23 cellular contexts compared by ENCODE assay signal in the genomic region with DNA sequence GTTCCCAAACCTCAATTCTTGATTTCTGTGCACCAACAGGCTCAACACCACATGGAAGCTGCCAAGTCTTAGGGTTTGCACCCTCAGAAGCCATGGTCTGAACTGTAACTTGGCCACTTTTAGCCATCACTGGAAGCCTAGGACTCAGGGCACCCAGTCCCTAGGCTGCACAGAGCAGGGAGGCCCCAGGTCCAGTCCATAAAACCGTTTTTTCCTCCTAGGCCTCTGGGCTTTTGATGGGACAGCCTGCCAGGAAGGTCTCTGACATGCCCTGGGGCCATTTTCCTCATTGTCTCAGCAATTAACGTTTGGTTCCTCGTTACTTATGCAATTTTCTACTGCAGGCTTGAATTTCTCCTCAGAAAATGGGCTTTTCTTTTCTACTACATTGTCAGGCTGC.
DNase-seq lines count a peak whose midpoint lies in the region; ATAC-seq, FAIRE-seq and TF ChIP-seq lines count a peak whose summit lies in the region.
"Had no signal": no experiment of that assay in that cellular context is flagged by ENCODE, and none has a peak within 500 bp of the region (broad histone marks: within the 10 kb centered on the region; RNA-seq: fewer than 3 reads in every experiment).

No MANE protein-coding gene starts in this region.

- no peaks in the 10 kb centered on the region for H3K27me3 ChIP-seq in H1 (replicated peaks in 1 of 4; ENCODE audit: control insufficient read depth in 3 of 4, extremely low read depth in 1 of 4, insufficient read depth in 3 of 4, low read length in 3 of 4)
- H3K27me3 ChIP-seq in tibial artery: no peaks in the 10 kb centered on the region
- H3K27me3 ChIP-seq: BLaER1 treated with 17β-estradiol and CSF1 and Interleukin-3, amounts not matched to agents 10 nM and 100 nM had no signal

- 88% methylated on average over 3 of the region's 3 CpGs; no CpG with 5 or more reads in 1 of the 2 experiments for WGBS in H1 (ENCODE audit: extremely low coverage in 1 of 2, insufficient coverage in 1 of 2, insufficient read length in 1 of 2, insufficient replicate concordance in 2 of 2, low coverage in 1 of 2, low lambda C conversion rate in 2 of 2, missing lambda C conversion rate in 1 of 2), 2 experiments

- H2AK5ac ChIP-seq in H1 (ENCODE audit: low read depth, low read length): no peak overlapping the region

- peaks cover 0 to 6% (median 3%) of the 10 kb centered on the region in 4 experiments; a peak in 2 of 8 replicates for H3K36me3 ChIP-seq in H1 (ENCODE audit: control insufficient read depth in 2 of 4, insufficient read depth in 4 of 4, low read length in 3 of 4)
- no peaks in the 10 kb centered on the region for H3K36me3 ChIP-seq in tibial artery
- H3K36me3 ChIP-seq: BLaER1 treated with 17β-estradiol and CSF1 and Interleukin-3, amounts not matched to agents 10 nM and 100 nM had no signal

- H3K4me2 ChIP-seq in H1 (ENCODE audit: insufficient read depth in 1 of 2, low read depth in 2 of 2, low read length in 2 of 2): no peak overlapping the region
- H3K4me2 ChIP-seq: BLaER1 treated with 17β-estradiol and CSF1 and Interleukin-3, amounts not matched to agents 10 nM and 100 nM had no signal

- H2BK5ac ChIP-seq in H1 (ENCODE audit: low read depth, low read length): no peak overlapping the region

- no peaks in the 10 kb centered on the region for H4K20me1 ChIP-seq in H1 (replicated peaks in 1 of 2; ENCODE audit: control insufficient read depth in 1 of 2, insufficient read depth in 2 of 2, low read length in 2 of 2)
- H4K20me1 ChIP-seq: BLaER1 treated with 17β-estradiol and CSF1 and Interleukin-3, amounts not matched to agents 10 nM and 100 nM had no signal

- no peak overlapping the region for H3K23ac ChIP-seq in H1 (ENCODE audit: insufficient read length)

- H3K14ac ChIP-seq in H1 (ENCODE audit: insufficient read length): no peak overlapping the region

- no peak overlapping the region for H4K91ac ChIP-seq in H1 (replicated peaks; ENCODE audit: insufficient read length, low read length)

- intact Hi-C loops in tibial artery (cut with DNase I; ENCODE audit: low total_unique reads): no loop called here

- H3K4me3 ChIP-seq in H1 (ENCODE audit: extremely low read depth in 1 of 4, insufficient read depth in 2 of 4, low read depth in 3 of 4, low read length in 4 of 4) (no peak overlapping the region), tibial artery (no peak overlapping the region)
- H3K4me3 ChIP-seq: BLaER1 treated with 17β-estradiol and CSF1 and Interleukin-3, amounts not matched to agents 10 nM and 100 nM; GM12878 had no signal

- no peak for TF ChIP-seq POLR2A in H1 (IDR thresholded peaks at IDR 0.05; ENCODE audit: control extremely low read depth in 1 of 2, low read depth in 2 of 2, low read length in 2 of 2)

- H4K8ac ChIP-seq in H1 (ENCODE audit: extremely low read depth, insufficient read depth, low read length): no peak overlapping the region

- no peak overlapping the region for H3K56ac ChIP-seq in H1 (replicated peaks; ENCODE audit: insufficient read length, low read depth, low read length)

- H3K4ac ChIP-seq in H1 (replicated peaks; ENCODE audit: insufficient read length, low read depth, low read length): no peak overlapping the region

- no peak for DNase-seq in H1 (ENCODE audit: low read depth in 1 of 2, low spot score in 2 of 2)
- DNase-seq in nucleus accumbens (lab: John Stamatoyannopoulos, UW): no peak
- no peak for DNase-seq in tibial artery
- DNase-seq: 8988T; AML-193; CD4-positive, alpha-beta memory T cell; CD4-positive, CD25-positive, alpha-beta regulatory T cell; CD8-positive, alpha-beta memory T cell; COR-L47; DMS 273 treated with DMSO at 0.1 percent for 48 hours; DMS153; DMS53; DMS79; DND-41; EL; GDM1 had no signal

- H3K9ac ChIP-seq in H1 (replicated peaks in 1 of 4; ENCODE audit: extremely low read depth in 1 of 4, low read depth in 3 of 4, low read length in 3 of 4): no peak overlapping the region
- H3K9ac ChIP-seq: BLaER1 treated with 17β-estradiol and CSF1 and Interleukin-3, amounts not matched to agents 10 nM and 100 nM had no signal

- no peak overlapping the region for H2BK15ac ChIP-seq in H1 (ENCODE audit: low read length)

- no peak overlapping the region for H2BK12ac ChIP-seq in H1 (ENCODE audit: low read depth, low read length)

- POLR2A ChIA-PET in H1 (lab: Charles Lee; ENCODE audit: partially characterized antibody): no interaction called here

- FAIRE-seq in H1 (lab: Jason Lieb, UNC): no peak
- FAIRE-seq: A204.1, GM12878, GM12892, GM18507 had no signal

- no peak for ATAC-seq in HG02763 (IDR thresholded peaks at IDR 0.05; ENCODE audit: unreplicated experiment)
- ATAC-seq: GM12878 had no signal

- no peak for TF ChIP-seq CTCF in C4-2B (conservative IDR thresholded peaks at IDR 0.05)
- TF ChIP-seq CTCF in H1 (IDR thresholded peaks at IDR 0.05; ENCODE audit: control extremely low read depth in 1 of 3, insufficient read depth in 1 of 3, low read depth in 1 of 3, low read length in 3 of 3): no peak
- no peak for TF ChIP-seq CTCF in tibial artery (IDR thresholded peaks at IDR 0.05)

- H2BK120ac ChIP-seq in H1 (replicated peaks; ENCODE audit: low read depth, low read length): no peak overlapping the region

- H3K79me1 ChIP-seq in H1 (ENCODE audit: low read depth, low read length): no peaks in the 10 kb centered on the region

- H2AFZ ChIP-seq in H1 (ENCODE audit: low read length): no peak overlapping the region

- H3K4me1 ChIP-seq in H1 (replicated peaks in 1 of 4; ENCODE audit: control insufficient read depth in 3 of 4, insufficient read depth in 4 of 4, low read length in 3 of 4): peaks cover 0 to 3% (median 0%) of the 10 kb centered on the region in 4 experiments; a peak in 1 of 7 replicates
- H3K4me1 ChIP-seq in tibial artery: no peaks in the 10 kb centered on the region
- H3K4me1 ChIP-seq: BLaER1 treated with 17β-estradiol and CSF1 and Interleukin-3, amounts not matched to agents 10 nM and 100 nM had no signal

- no peak for TF ChIP-seq RAD21 in H1 (IDR thresholded peaks at IDR 0.05 in 1 of 2, conservative IDR thresholded peaks at IDR 0.05 in 1 of 2; ENCODE audit: low read depth in 2 of 2, low read length in 2 of 2)

- H3K27ac ChIP-seq in C4-2B (peak overlapping the region; percentile 25), H1 (ENCODE audit: low read depth, low read length) (no peak overlapping the region), tibial artery (no peak overlapping the region)
- H3K27ac ChIP-seq: BLaER1 treated with 17β-estradiol and CSF1 and Interleukin-3, amounts not matched to agents 10 nM and 100 nM had no signal

- H4K5ac ChIP-seq in H1 (ENCODE audit: insufficient read length, low read depth, low read length): no peak overlapping the region

- H2BK20ac ChIP-seq in H1 (ENCODE audit: low read length): peak overlapping the region; percentile 23; the same call in 1 of the 2 replicates

- H3K9me3 ChIP-seq in H1 (ENCODE audit: insufficient read depth in 2 of 2, low read depth in 1 of 2, low read length in 1 of 2) (peaks cover 12 to 15% of the 10 kb centered on the region in 2 experiments), tibial artery (no peaks in the 10 kb centered on the region)

- no peak for TF ChIP-seq EP300 in H1 (IDR thresholded peaks at IDR 0.05; ENCODE audit: borderline replicate concordance in 1 of 2, low read depth in 2 of 2, low read length in 2 of 2)

- CTCF ChIA-PET in H1 (lab: Charles Lee; ENCODE audit: partially characterized antibody): interaction anchor here (1.3 kb wide), 1 partner anchor 9 kb away, joined by 3 read pairs; no protein-coding TSS in a partner anchor

- H3K18ac ChIP-seq in H1 (ENCODE audit: extremely low read depth, low read length): no peak overlapping the region

- H3K23me2 ChIP-seq in H1 (ENCODE audit: low read depth, low read length): no peaks in the 10 kb centered on the region

- no peaks in the 10 kb centered on the region for H3K79me2 ChIP-seq in H1 (ENCODE audit: control insufficient read depth in 1 of 2, insufficient read depth in 2 of 2, low read length in 2 of 2)

TF ChIP-seq in H1, 55 proteins besides CTCF, POLR2A, EP300 and RAD21:
- TF ChIP-seq, protein P1, sequence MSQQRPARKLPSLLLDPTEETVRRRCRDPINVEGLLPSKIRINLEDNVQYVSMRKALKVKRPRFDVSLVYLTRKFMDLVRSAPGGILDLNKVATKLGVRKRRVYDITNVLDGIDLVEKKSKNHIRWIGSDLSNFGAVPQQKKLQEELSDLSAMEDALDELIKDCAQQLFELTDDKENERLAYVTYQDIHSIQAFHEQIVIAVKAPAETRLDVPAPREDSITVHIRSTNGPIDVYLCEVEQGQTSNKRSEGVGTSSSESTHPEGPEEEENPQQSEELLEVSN (IDR thresholded peaks at IDR 0.05): no peak
- TF ChIP-seq JUND (IDR thresholded peaks at IDR 0.05; ENCODE audit: low read length) (no peak), EGR1 (IDR thresholded peaks at IDR 0.05; ENCODE audit: borderline replicate concordance, low read depth, low read length) (no peak)
